22 cellular contexts compared by ENCODE assay signal in the genomic region with DNA sequence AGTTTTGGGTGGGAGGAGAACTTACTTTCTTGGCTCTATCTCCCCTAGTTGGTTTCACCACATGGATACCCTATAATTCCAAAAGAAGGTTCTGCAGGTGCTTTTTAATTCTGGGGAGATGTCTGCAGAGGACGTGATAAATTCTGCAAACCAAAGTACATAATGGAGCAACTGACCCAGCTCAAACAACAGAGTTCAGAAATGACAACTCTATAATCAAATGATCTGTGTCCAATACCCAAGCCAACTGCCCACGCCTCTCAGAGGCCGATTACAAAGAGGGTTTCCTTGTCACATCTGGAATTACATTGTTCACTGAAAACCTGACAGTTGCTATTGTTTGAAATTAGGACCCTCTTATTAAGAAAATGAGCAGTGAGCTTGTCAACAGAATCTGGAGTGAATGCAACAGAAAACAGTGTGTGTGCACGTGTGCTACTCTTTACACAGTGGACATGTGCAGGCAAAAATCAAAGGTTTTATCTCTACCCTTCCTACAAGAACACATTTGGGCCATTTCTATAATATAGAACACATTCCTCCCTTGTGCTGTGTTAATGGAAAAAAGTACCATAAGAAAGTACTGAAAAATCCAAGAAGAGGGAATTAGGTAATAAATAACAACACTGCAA.
DNase-seq lines count a peak whose midpoint lies in the region; ATAC-seq, FAIRE-seq and TF ChIP-seq lines count a peak whose summit lies in the region.
"Had no signal": no experiment of that assay in that cellular context is flagged by ENCODE, and none has a peak within 500 bp of the region (broad histone marks: within the 10 kb centered on the region; RNA-seq: fewer than 3 reads in every experiment).

No MANE protein-coding gene starts in this region.

- CTCF ChIA-PET in HepG2 (lab: Yijun Ruan, JAX; ENCODE audit: low intra/inter-chr PET ratio, low total read pairs), result no interaction called here

- POLR2A ChIA-PET in HepG2 (lab: Yijun Ruan, JAX), result no interaction called here

- H4K20me1 ChIP-seq in HepG2 (ENCODE audit: insufficient read depth, low read length), result no peaks in the 10 kb centered on the region
- H4K20me1 ChIP-seq: BLaER1 treated with 17β-estradiol and CSF1 and Interleukin-3, amounts not matched to agents 10 nM and 100 nM had no signal

- H3K4me3 ChIP-seq in right lobe of liver, result no peak overlapping the region
- no peak overlapping the region for H3K4me3 ChIP-seq in HepG2 (replicated peaks in 1 of 3; ENCODE audit: insufficient read depth in 1 of 3, low read depth in 2 of 3, low read length in 3 of 3)
- H3K4me3 ChIP-seq: A549; BLaER1 treated with 17β-estradiol and CSF1 and Interleukin-3, amounts not matched to agents 10 nM and 100 nM had no signal

- ATAC-seq in right lobe of liver (peak in 3 of 4 donors; percentile 48 to 83 (median 82)), HepG2 (no peak), HG02840 (IDR thresholded peaks at IDR 0.05; ENCODE audit: low FRiP score, unreplicated experiment) (no peak)
- ATAC-seq: A549; CD8-positive, alpha-beta T cell had no signal

- H3K4me2 ChIP-seq in HepG2 (ENCODE audit: low read depth, low read length), result no peak overlapping the region
- H3K4me2 ChIP-seq: A549; BLaER1 treated with 17β-estradiol and CSF1 and Interleukin-3, amounts not matched to agents 10 nM and 100 nM had no signal

- H3K9me3 ChIP-seq in right lobe of liver (no peaks in the 10 kb centered on the region), HepG2 (ENCODE audit: low read length) (no peaks in the 10 kb centered on the region)
- H3K9me3 ChIP-seq: A549, Caco-2 had no signal

- intact Hi-C loops in right lobe of liver (cut with DNase I) (no loop called here), HepG2 (cut with micrococcal nuclease; ENCODE audit: unreplicated experiment) (no loop called here)

- no peak for TF ChIP-seq RAD21 in HepG2 (CRISPR knock-in tag; IDR thresholded peaks at IDR 0.05)

- no peak for TF ChIP-seq EP300 in HepG2 (IDR thresholded peaks at IDR 0.05; ENCODE audit: low read depth in 2 of 2, low read length in 2 of 2)
- TF ChIP-seq EP300 in HepG2 (CRISPR knock-in tag; IDR thresholded peaks at IDR 0.05; ENCODE audit: borderline replicate concordance), result no peak

- H3K79me2 ChIP-seq in HepG2 (ENCODE audit: insufficient read depth, low read length), result no peaks in the 10 kb centered on the region

- 29% methylated on average over 3 of the region's 4 CpGs for WGBS in right lobe of liver (ENCODE audit: insufficient coverage, low coverage, low lambda C conversion rate, missing lambda C conversion rate)
- 79% methylated on average over 4 of the region's 4 CpGs for WGBS in HepG2 (ENCODE audit: low lambda C conversion rate)

- no peak overlapping the region for H3K4me3 Mint-ChIP-seq in T-helper 2 cell treated with Interferon-gamma antibody and Interleukin-4, amounts not matched to agents 5 μg/mL and 100 μg/mL, for 36 hours
- H3K4me3 Mint-ChIP-seq: B cell; CD4-positive, alpha-beta T cell; CD8-positive, alpha-beta T cell had no signal

- H3K27ac ChIP-seq in right lobe of liver, result no peak overlapping the region
- H3K27ac ChIP-seq in HepG2 (ENCODE audit: extremely low read length, insufficient read depth, low read length), result no peak overlapping the region
- H3K27ac ChIP-seq: 22Rv1; A549; BLaER1 treated with 17β-estradiol and CSF1 and Interleukin-3, amounts not matched to agents 10 nM and 100 nM; C4-2B had no signal

- no peak for TF ChIP-seq CTCF in right lobe of liver (IDR thresholded peaks at IDR 0.05)
- no peak for TF ChIP-seq CTCF in HepG2 (CRISPR knock-in tag; IDR thresholded peaks at IDR 0.05)

- H3K9ac ChIP-seq in HepG2 (ENCODE audit: insufficient read depth, low read depth, low read length), result no peak overlapping the region
- H3K9ac ChIP-seq: BLaER1 treated with 17β-estradiol and CSF1 and Interleukin-3, amounts not matched to agents 10 nM and 100 nM had no signal

- H2AFZ ChIP-seq in HepG2 (ENCODE audit: low read length), result no peak overlapping the region

- H3K27me3 ChIP-seq in right lobe of liver, result no peaks in the 10 kb centered on the region
- no peaks in the 10 kb centered on the region for H3K27me3 ChIP-seq in HepG2 (ENCODE audit: control insufficient read depth in 1 of 2, insufficient read depth in 2 of 2, low read length in 2 of 2)
- H3K27me3 ChIP-seq: BLaER1 treated with 17β-estradiol and CSF1 and Interleukin-3, amounts not matched to agents 10 nM and 100 nM had no signal

- BruUV-seq in HepG2 (replicated peaks; lab: Mats Ljungman, UMichigan), result no TSS peak

- no peaks in the 10 kb centered on the region for H3K27me3 Mint-ChIP-seq in T-helper 2 cell treated with Interferon-gamma antibody and Interleukin-4, amounts not matched to agents 5 μg/mL and 100 μg/mL, for 36 hours (ENCODE audit: low read depth)
- H3K27me3 Mint-ChIP-seq: B cell; CD4-positive, alpha-beta T cell had no signal

- no peaks in the 10 kb centered on the region for H3K9me3 Mint-ChIP-seq in T-helper 2 cell treated with Interferon-gamma antibody and Interleukin-4, amounts not matched to agents 5 μg/mL and 100 μg/mL, for 36 hours
- H3K9me3 Mint-ChIP-seq: CD8-positive, alpha-beta T cell had no signal

- in situ Hi-C loops in HepG2 (cut with HindIII; ENCODE audit: extremely low pct_ligation_motif_present, low pct_unique_long_range_greater_than_20kb), result no loop called here

- no peaks in the 10 kb centered on the region for H3K36me3 Mint-ChIP-seq in T-helper 2 cell treated with Interferon-gamma antibody and Interleukin-4, amounts not matched to agents 5 μg/mL and 100 μg/mL, for 36 hours (ENCODE audit: low read depth)
- H3K36me3 Mint-ChIP-seq: CD8-positive, alpha-beta T cell had no signal

- no peak for FAIRE-seq in HepG2 (lab: Jason Lieb, UNC)
- FAIRE-seq: A549, D721Med, G401.6, GM12891, GM19239 had no signal

- DNase-seq in right lobe of liver (no peak), HepG2 (ENCODE audit: low spot score) (no peak), NCI-H69 (lab: John Stamatoyannopoulos, UW) (peak; percentile 77), retina (peak; percentile 73)
- DNase-seq in T-helper 2 cell treated with Interferon-gamma antibody and Interleukin-4, amounts not matched to agents 5 μg/mL and 100 μg/mL, for 36 hours (ENCODE audit: low spot score), result no peak
- DNase-seq: AML-193; Caco-2; Calu3; CD4-positive, alpha-beta T cell; CD8-positive, alpha-beta T cell; DMS79 treated with DMSO at 0.1 percent for 48 hours; GF-D8 had no signal

- H3K4me1 ChIP-seq in right lobe of liver (peaks cover 0 to 9% (median 0%) of the 10 kb centered on the region in 4 donors), HepG2 (ENCODE audit: insufficient read depth, low read length) (no peaks in the 10 kb centered on the region)
- H3K4me1 ChIP-seq: A549, Caco-2 had no signal

- H3K36me3 ChIP-seq in right lobe of liver, result no peaks in the 10 kb centered on the region
- H3K36me3 ChIP-seq in HepG2 (replicated peaks in 1 of 2; ENCODE audit: control insufficient read depth in 1 of 2, insufficient read depth in 2 of 2, low read length in 2 of 2), result peaks cover 0 to 19% of the 10 kb centered on the region in 2 experiments; a peak in 2 of 5 replicates

- H3K4me1 Mint-ChIP-seq in T-helper 2 cell treated with Interferon-gamma antibody and Interleukin-4, amounts not matched to agents 5 μg/mL and 100 μg/mL, for 36 hours (ENCODE audit: low read depth), result no peaks in the 10 kb centered on the region
- H3K4me1 Mint-ChIP-seq: B cell had no signal

- no peak overlapping the region for H3K27ac Mint-ChIP-seq in T-helper 2 cell treated with Interferon-gamma antibody and Interleukin-4, amounts not matched to agents 5 μg/mL and 100 μg/mL, for 36 hours
- H3K27ac Mint-ChIP-seq: B cell; CD4-positive, alpha-beta T cell; CD8-positive, alpha-beta T cell had no signal

- TF ChIP-seq POLR2A in right lobe of liver (IDR thresholded peaks at IDR 0.05) (no peak), HepG2 (IDR thresholded peaks at IDR 0.05; ENCODE audit: insufficient read depth in 1 of 2, low read depth in 2 of 2, low read length in 2 of 2) (no peak)

TF ChIP-seq in HepG2, 621 proteins besides CTCF, POLR2A, EP300 and RAD21:
- TF ChIP-seq ZNF879 (CRISPR knock-in tag; IDR thresholded peaks at IDR 0.05) (no peak), FOXJ3 (CRISPR knock-in tag; IDR thresholded peaks at IDR 0.05; ENCODE audit: borderline replicate concordance) (no peak), ZNF230 (CRISPR knock-in tag; IDR thresholded peaks at IDR 0.05) (no peak), ELF3 (CRISPR knock-in tag; IDR thresholded peaks at IDR 0.05) (no peak), ELF1 (CRISPR knock-in tag; IDR thresholded peaks at IDR 0.05) (no peak), SCMH1 (CRISPR knock-in tag; IDR thresholded peaks at IDR 0.05; ENCODE audit: borderline replicate concordance) (no peak), ATRX (CRISPR knock-in tag; IDR thresholded peaks at IDR 0.05; ENCODE audit: borderline replicate concordance) (no peak), PAWR (CRISPR knock-in tag; IDR thresholded peaks at IDR 0.05; ENCODE audit: borderline replicate concordance) (no peak)
- TF ChIP-seq, protein P1, sequence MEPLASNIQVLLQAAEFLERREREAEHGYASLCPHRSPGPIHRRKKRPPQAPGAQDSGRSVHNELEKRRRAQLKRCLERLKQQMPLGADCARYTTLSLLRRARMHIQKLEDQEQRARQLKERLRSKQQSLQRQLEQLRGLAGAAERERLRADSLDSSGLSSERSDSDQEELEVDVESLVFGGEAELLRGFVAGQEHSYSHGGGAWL (CRISPR knock-in tag; IDR thresholded peaks at IDR 0.05), result no peak
TF ChIP-seq in HepG2: peak in this region for 0.

Comparison
In these comparisons a context has a peak if more than half of its experiments do, and no peak if none do; other contexts are left out.
1. ATAC-seq: peak in right lobe of liver (3 of 4); none in HepG2 (single experiment) and HG02840 (single experiment).
2. DNase-seq: peak in NCI-H69 (single experiment) and retina (single experiment); none in right lobe of liver (0 of 3), HepG2 (single experiment) and T-helper 2 cell treated with Interferon-gamma antibody and Interleukin-4, amounts not matched to agents 5 μg/mL and 100 μg/mL, for 36 hours (single experiment).